ENCODE assay signal across 9 cellular contexts in genomic region chr1:89908993-89909436, GRCh38.
DNase-seq lines count a peak whose midpoint lies in the region; ATAC-seq and TF ChIP-seq lines count a peak whose summit lies in the region.
"Had no signal": no experiment of that assay in that cellular context is flagged by ENCODE, and none has a peak within 500 bp of the region (broad histone marks: within the 10 kb centered on the region; RNA-seq: fewer than 3 reads in every experiment).

No MANE protein-coding gene starts in this region.

- H3K27ac ChIP-seq in CD4-positive, CD25-positive, alpha-beta regulatory T cell (ENCODE audit: insufficient read depth, low read length, poor library complexity, severe bottlenecking): no peak overlapping the region
- peak overlapping the region; percentile 91 for H3K27ac ChIP-seq in brain microvascular endothelial cell
- H3K27ac ChIP-seq in aorta (ENCODE audit: low read depth in 1 of 2, low read length in 2 of 2): no peak overlapping the region

- peaks cover 23 to 67% (median 50%) of the 10 kb centered on the region in 4 donors for H3K4me1 Mint-ChIP-seq in CD4-positive, CD25-positive, alpha-beta regulatory T cell
- H3K4me1 Mint-ChIP-seq in naive B cell: peaks cover 37 to 65% (median 59%) of the 10 kb centered on the region in 3 donors

- H3K27me3 Mint-ChIP-seq in CD4-positive, CD25-positive, alpha-beta regulatory T cell: no peaks in the 10 kb centered on the region
- H3K27me3 Mint-ChIP-seq in naive B cell: no peaks in the 10 kb centered on the region

- H3K36me3 ChIP-seq in CD4-positive, CD25-positive, alpha-beta regulatory T cell (ENCODE audit: control insufficient read depth, insufficient read depth, low read length): peaks cover 2% of the 10 kb centered on the region
- no peaks in the 10 kb centered on the region for H3K36me3 ChIP-seq in brain microvascular endothelial cell (replicated peaks)
- no peaks in the 10 kb centered on the region for H3K36me3 ChIP-seq in aorta (ENCODE audit: control insufficient read depth in 1 of 2, insufficient read depth in 2 of 2, low read length in 1 of 2)

- H3K27ac Mint-ChIP-seq in CD4-positive, CD25-positive, alpha-beta regulatory T cell: peak overlapping the region; percentile 38 to 76 (median 41)
- H3K27ac Mint-ChIP-seq in naive B cell: peak overlapping the region in 4 of 6 donors; percentile 13 to 84 (median 72)

- DNase-seq in CD4-positive, CD25-positive, alpha-beta regulatory T cell: no peak
- DNase-seq in LHCN-M2 (ENCODE audit: low read depth): peak; percentile 55
- peak; percentile 61 for DNase-seq in brain microvascular endothelial cell
- no peak for DNase-seq in naive B cell
- no peak for DNase-seq in aorta
- DNase-seq in cortex of kidney (lab: John Stamatoyannopoulos, UW): no peak
- DNase-seq in effector CD4-positive, alpha-beta T cell: no peak
- DNase-seq in DMS 273 treated with DMSO at 0.1 percent for 48 hours (lab: John Stamatoyannopoulos, UW): no peak
- DNase-seq: kidney had no signal

- H3K9me3 ChIP-seq in CD4-positive, CD25-positive, alpha-beta regulatory T cell (ENCODE audit: control insufficient read depth in 2 of 2, low read length in 2 of 2): no peaks in the 10 kb centered on the region
- no peaks in the 10 kb centered on the region for H3K9me3 ChIP-seq in aorta (ENCODE audit: control insufficient read depth, low read length)

- no peak for ATAC-seq in CD4-positive, CD25-positive, alpha-beta regulatory T cell (ENCODE audit: low read depth in 2 of 2)
- ATAC-seq in naive B cell (ENCODE audit: low read depth in 2 of 2): no peak
- no peak for ATAC-seq in aorta (ENCODE audit: low FRiP score)

- intact Hi-C loops in aorta (cut with DNase I): no loop called here

- H3K4me3 ChIP-seq in CD4-positive, CD25-positive, alpha-beta regulatory T cell (ENCODE audit: low read depth, low read length): no peak overlapping the region
- H3K4me3 ChIP-seq in brain microvascular endothelial cell (ENCODE audit: low read depth, low read length): no peak overlapping the region
- H3K4me3 ChIP-seq in aorta (ENCODE audit: low read length in 2 of 2): no peak overlapping the region

- H3K4me1 ChIP-seq in CD4-positive, CD25-positive, alpha-beta regulatory T cell (ENCODE audit: control insufficient read depth, insufficient read depth, low read length, poor library complexity, severe bottlenecking): no peaks in the 10 kb centered on the region
- H3K4me1 ChIP-seq in aorta (ENCODE audit: control insufficient read depth in 1 of 2, insufficient read depth in 2 of 2, low read length in 2 of 2): peaks cover 0 to 4% of the 10 kb centered on the region in 2 donors

- H3K9me3 Mint-ChIP-seq in CD4-positive, CD25-positive, alpha-beta regulatory T cell: no peaks in the 10 kb centered on the region
- no peaks in the 10 kb centered on the region for H3K9me3 Mint-ChIP-seq in naive B cell

- TF ChIP-seq CTCF in brain microvascular endothelial cell (IDR thresholded peaks at IDR 0.05; ENCODE audit: low read depth, low read length, missing control alignments): no peak

- H3K4me3 Mint-ChIP-seq in CD4-positive, CD25-positive, alpha-beta regulatory T cell: no peak overlapping the region
- H3K4me3 Mint-ChIP-seq in naive B cell: no peak overlapping the region

- H3K27me3 ChIP-seq in CD4-positive, CD25-positive, alpha-beta regulatory T cell (ENCODE audit: control insufficient read depth, insufficient read depth, low read length): no peaks in the 10 kb centered on the region
- H3K27me3 ChIP-seq in brain microvascular endothelial cell (replicated peaks): no peaks in the 10 kb centered on the region
- no peaks in the 10 kb centered on the region for H3K27me3 ChIP-seq in aorta (ENCODE audit: control insufficient read depth in 1 of 2, insufficient read depth in 2 of 2, low read length in 1 of 2)

- peaks cover 31% of the 10 kb centered on the region for H3K36me3 Mint-ChIP-seq in CD4-positive, CD25-positive, alpha-beta regulatory T cell
- H3K36me3 Mint-ChIP-seq in naive B cell: peaks cover 8 to 10% of the 10 kb centered on the region in 2 donors

- in situ Hi-C loops in brain microvascular endothelial cell (cut with HindIII; ENCODE audit: low pct_ligation_motif_present, low sequenced_read_pairs): no loop called here

- 82 to 84% methylated on average over 3 of the region's 3 CpGs for WGBS in aorta, 2 donors

Comparison
In these comparisons a context has a peak if more than half of its experiments do, and no peak if none do; other contexts are left out.
1. DNase-seq: peak in LHCN-M2 (single experiment) and brain microvascular endothelial cell (single experiment); none in CD4-positive, CD25-positive, alpha-beta regulatory T cell (0 of 3), naive B cell (single experiment), aorta (0 of 2), cortex of kidney (single experiment), effector CD4-positive, alpha-beta T cell (single experiment) and DMS 273 treated with DMSO at 0.1 percent for 48 hours (single experiment).